In the genomic region with DNA sequence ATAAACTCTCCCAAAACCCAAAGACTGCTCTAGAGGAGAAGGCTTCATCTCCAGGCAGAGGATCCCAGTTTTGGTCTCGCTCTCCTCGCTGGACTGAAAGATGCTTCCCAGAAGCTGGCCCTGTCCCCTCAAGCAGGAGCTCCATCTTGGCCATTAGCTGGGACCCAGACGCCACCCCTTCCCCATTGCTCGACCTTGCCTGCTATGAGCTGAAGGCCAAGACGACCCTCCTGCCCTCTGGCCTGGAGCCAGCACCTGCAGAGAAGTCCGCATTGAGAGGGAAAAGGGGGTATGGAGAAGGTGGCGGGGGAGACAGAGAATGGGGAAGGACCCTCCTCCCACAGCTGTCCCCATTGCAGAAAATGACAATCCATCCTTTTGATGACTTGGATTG, we compare ENCODE assay signal across 1 cellular context.
TF ChIP-seq lines count a peak whose summit lies in the region.

No MANE protein-coding gene starts in this region.

TF ChIP-seq in IMR-90, 13 proteins besides CTCF, POLR2A, EP300 and RAD21:
- TF ChIP-seq MXI1 (IDR thresholded peaks at IDR 0.05; ENCODE audit: borderline replicate concordance, low read depth, low read length) (no peak), SMC3 (IDR thresholded peaks at IDR 0.05; ENCODE audit: low read depth, low read length) (no peak), BHLHE40 (IDR thresholded peaks at IDR 0.05; ENCODE audit: low read depth, low read length) (no peak), CEBPB (IDR thresholded peaks at IDR 0.05; ENCODE audit: low read depth, low read length) (no peak), USF2 (IDR thresholded peaks at IDR 0.05; ENCODE audit: low read depth, low read length) (no peak), RCOR1 (IDR thresholded peaks at IDR 0.05; ENCODE audit: insufficient replicate concordance, low read length) (no peak), MAFK (IDR thresholded peaks at IDR 0.05; ENCODE audit: low read depth, low read length) (no peak), CHD1 (IDR thresholded peaks at IDR 0.05; ENCODE audit: low read depth, low read length) (no peak), RFX5 (IDR thresholded peaks at IDR 0.05; ENCODE audit: low read depth, low read length) (no peak), MAZ (IDR thresholded peaks at IDR 0.05; ENCODE audit: borderline replicate concordance, low read depth, low read length) (no peak), FOS (IDR thresholded peaks at IDR 0.05; ENCODE audit: low read depth, low read length) (no peak), NFE2L2 (IDR thresholded peaks at IDR 0.05; ENCODE audit: low read depth, low read length) (no peak)
- TF ChIP-seq, protein P1, sequence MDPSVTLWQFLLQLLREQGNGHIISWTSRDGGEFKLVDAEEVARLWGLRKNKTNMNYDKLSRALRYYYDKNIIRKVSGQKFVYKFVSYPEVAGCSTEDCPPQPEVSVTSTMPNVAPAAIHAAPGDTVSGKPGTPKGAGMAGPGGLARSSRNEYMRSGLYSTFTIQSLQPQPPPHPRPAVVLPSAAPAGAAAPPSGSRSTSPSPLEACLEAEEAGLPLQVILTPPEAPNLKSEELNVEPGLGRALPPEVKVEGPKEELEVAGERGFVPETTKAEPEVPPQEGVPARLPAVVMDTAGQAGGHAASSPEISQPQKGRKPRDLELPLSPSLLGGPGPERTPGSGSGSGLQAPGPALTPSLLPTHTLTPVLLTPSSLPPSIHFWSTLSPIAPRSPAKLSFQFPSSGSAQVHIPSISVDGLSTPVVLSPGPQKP (IDR thresholded peaks at IDR 0.05; ENCODE audit: borderline replicate concordance, low read depth, low read length): no peak
TF ChIP-seq in IMR-90: peak in this region for 0.
